10 cellular contexts compared by ENCODE assay signal in the genomic region with DNA sequence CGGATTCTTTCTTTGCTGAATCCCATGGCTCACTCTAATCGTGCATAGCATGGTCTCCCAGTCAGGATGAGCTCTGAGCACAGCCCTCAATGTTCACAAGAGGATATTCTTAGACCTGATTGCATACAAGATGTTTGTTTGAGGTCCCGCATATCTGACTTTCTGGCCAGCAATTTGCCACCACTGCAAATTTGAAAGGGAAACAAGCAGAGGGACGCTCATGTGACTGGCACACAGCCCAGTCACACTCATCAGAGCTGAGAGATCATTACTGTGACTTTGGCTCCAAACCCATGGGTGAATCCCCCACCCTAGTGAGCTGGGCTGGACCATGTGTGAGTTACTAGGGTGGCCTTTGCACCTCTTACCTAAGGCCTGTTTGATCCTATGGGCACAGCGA. TPM values are rescaled to one million over a fixed set of nuclear protein-coding genes. Genes with fewer than 3 reads are reported as not detected.
DNase-seq lines count a peak whose midpoint lies in the region; ATAC-seq, FAIRE-seq and TF ChIP-seq lines count a peak whose summit lies in the region.
"Had no signal": no experiment of that assay in that cellular context is flagged by ENCODE, and none has a peak within 500 bp of the region (broad histone marks: within the 10 kb centered on the region; RNA-seq: fewer than 3 reads in every experiment).

No MANE protein-coding gene starts in this region.

- H2AK5ac ChIP-seq in H9 (ENCODE audit: insufficient read length, low read length) = no peak overlapping the region

- H2BK5ac ChIP-seq in H9 (ENCODE audit: insufficient read length, low read length) = no peak overlapping the region

- H2BK12ac ChIP-seq in H9 (ENCODE audit: insufficient read length, low read depth, low read length) = no peak overlapping the region

- POLR2A ChIA-PET in HepG2 (lab: Yijun Ruan, JAX) = no interaction called here

- DNase-seq in stimulated activated naive CD8-positive, alpha-beta T cell treated with anti-CD3 and anti-CD28 coated beads, Interleukin-15, Interleukin-2, amounts not matched to agents 100 U/mL and 50 U/mL, for 24 hours = no peak
- DNase-seq in stimulated activated naive CD8-positive, alpha-beta T cell treated with anti-CD3 and anti-CD28 coated beads, Interleukin-15, amount 100 ng/mL, for 72 hours = no peak
- DNase-seq in adrenal gland (peak; percentile 43 to 83 (median 61)), HepG2 (ENCODE audit: low spot score) (peak; percentile 8), H9 (no peak), NCI-H128 (lab: John Stamatoyannopoulos, UW; ENCODE audit: unreplicated experiment) (no peak)
- DNase-seq in stimulated activated CD4-positive, alpha-beta T cell treated with anti-CD3 and anti-CD28 coated beads, Interleukin-2, amount 100 ng/mL, for 24 hours = no peak

- H3K9me3 ChIP-seq in adrenal gland (replicated peaks in 1 of 3) (no peaks in the 10 kb centered on the region), HepG2 (ENCODE audit: low read length) (no peaks in the 10 kb centered on the region), H9 (ENCODE audit: control insufficient read depth, low read depth, low read length) (no peaks in the 10 kb centered on the region)

- no peak for TF ChIP-seq EP300 in HepG2 (IDR thresholded peaks at IDR 0.05; ENCODE audit: low read depth in 2 of 2, low read length in 2 of 2)
- no peak for TF ChIP-seq EP300 in HepG2 (CRISPR knock-in tag; IDR thresholded peaks at IDR 0.05; ENCODE audit: borderline replicate concordance)

- no peaks in the 10 kb centered on the region for H3K36me3 ChIP-seq in adrenal gland (replicated peaks in 1 of 2)
- H3K36me3 ChIP-seq in HepG2 (replicated peaks in 1 of 2; ENCODE audit: control insufficient read depth in 1 of 2, insufficient read depth in 2 of 2, low read length in 2 of 2) = no peaks in the 10 kb centered on the region

- no peaks in the 10 kb centered on the region for H3K27me3 Mint-ChIP-seq in stimulated activated naive CD8-positive, alpha-beta T cell treated with anti-CD3 and anti-CD28 coated beads, Interleukin-15, amount 100 ng/mL, for 72 hours
- no peaks in the 10 kb centered on the region for H3K27me3 Mint-ChIP-seq in H9 (ENCODE audit: low read depth)
- H3K27me3 Mint-ChIP-seq: type B pancreatic cell had no signal

- H3K4me3 ChIP-seq in adrenal gland = no peak overlapping the region
- H3K4me3 ChIP-seq in HepG2 (replicated peaks in 1 of 3; ENCODE audit: insufficient read depth in 1 of 3, low read depth in 2 of 3, low read length in 3 of 3) = no peak overlapping the region

- H2AFZ ChIP-seq in HepG2 (ENCODE audit: low read length) (no peak overlapping the region), H9 (ENCODE audit: low read length) (no peak overlapping the region)

- WGBS in adrenal gland, 4 donors = 42 to 51% (median 47%) methylated on average over 4 to 5 of the region's 5 CpGs
- WGBS in HepG2 (ENCODE audit: low lambda C conversion rate) = 7% methylated on average over 5 of the region's 5 CpGs
- WGBS in H9 (ENCODE audit: extremely low coverage, insufficient read length, low lambda C conversion rate) = no CpG with 5 or more reads among the region's 5 CpGs

- H3K4me1 ChIP-seq in adrenal gland (replicated peaks in 1 of 2) = peaks cover 0 to 4% of the 10 kb centered on the region in 2 donors
- H3K4me1 ChIP-seq in HepG2 (ENCODE audit: insufficient read depth, low read length) = no peaks in the 10 kb centered on the region
- no peaks in the 10 kb centered on the region for H3K4me1 ChIP-seq in H9 (ENCODE audit: insufficient read depth, low read length)

- H3K23me2 ChIP-seq in H9 (ENCODE audit: insufficient read length, low read depth, low read length, poor library complexity, severe bottlenecking) = no peaks in the 10 kb centered on the region

- H3K9ac ChIP-seq in HepG2 (ENCODE audit: insufficient read depth, low read depth, low read length) = no peak overlapping the region
- no peak overlapping the region for H3K9ac ChIP-seq in H9 (ENCODE audit: extremely low read depth, insufficient read length, low read length)

- H2BK20ac ChIP-seq in H9 (ENCODE audit: low read depth, low read length, poor library complexity, severe bottlenecking) = no peak overlapping the region

- no peak overlapping the region for H3K14ac ChIP-seq in H9 (ENCODE audit: insufficient read depth, low read length)

- H3K27me3 ChIP-seq in adrenal gland (no peaks in the 10 kb centered on the region), HepG2 (ENCODE audit: control insufficient read depth in 1 of 2, insufficient read depth in 2 of 2, low read length in 2 of 2) (no peaks in the 10 kb centered on the region), H9 (ENCODE audit: insufficient read depth, low read length) (no peaks in the 10 kb centered on the region)

- H4K91ac ChIP-seq in H9 (ENCODE audit: insufficient read length, low read depth, low read length) = no peak overlapping the region

- no peaks in the 10 kb centered on the region for H4K20me1 ChIP-seq in HepG2 (ENCODE audit: insufficient read depth, low read length)
- H4K20me1 ChIP-seq in H9 (ENCODE audit: control insufficient read depth, insufficient read depth, insufficient read length) = no peaks in the 10 kb centered on the region

- no peak overlapping the region for H3K56ac ChIP-seq in H9 (ENCODE audit: insufficient read length, low read depth, low read length)

- no peak overlapping the region for H4K5ac ChIP-seq in H9 (ENCODE audit: insufficient read length, low read depth, low read length)

- H3K4me1 Mint-ChIP-seq in stimulated activated naive CD8-positive, alpha-beta T cell treated with anti-CD3 and anti-CD28 coated beads, Interleukin-15, amount 100 ng/mL, for 72 hours = peaks cover 34% of the 10 kb centered on the region
- H3K4me1 Mint-ChIP-seq in H9 = no peaks in the 10 kb centered on the region

- peak; percentile 26 for ATAC-seq in stimulated activated naive CD8-positive, alpha-beta T cell treated with anti-CD3 and anti-CD28 coated beads, Interleukin-15, Interleukin-2, amounts not matched to agents 100 U/mL and 50 U/mL, for 24 hours
- no peak for ATAC-seq in stimulated activated naive CD8-positive, alpha-beta T cell treated with anti-CD3 and anti-CD28 coated beads, Interleukin-15, amount 100 ng/mL, for 72 hours
- ATAC-seq in HepG2 = peak; percentile 71
- ATAC-seq in GM21526 (IDR thresholded peaks at IDR 0.05; ENCODE audit: low FRiP score, unreplicated experiment) = no peak

- H3K27ac Mint-ChIP-seq in stimulated activated naive CD8-positive, alpha-beta T cell treated with anti-CD3 and anti-CD28 coated beads, Interleukin-15, amount 100 ng/mL, for 72 hours = no peak overlapping the region
- no peak overlapping the region for H3K27ac Mint-ChIP-seq in H9
- H3K27ac Mint-ChIP-seq: type B pancreatic cell had no signal

- H3K18ac ChIP-seq in H9 (ENCODE audit: insufficient read length, low read depth, low read length) = no peak overlapping the region

- no TSS peak for BruUV-seq in HepG2 (replicated peaks; lab: Mats Ljungman, UMichigan)

- no peak overlapping the region for H3K4ac ChIP-seq in H9 (ENCODE audit: low read depth, low read length)

- FAIRE-seq in HepG2 (lab: Jason Lieb, UNC) = no peak

- intact Hi-C loops in adrenal gland (cut with DNase I) = no loop called here
- intact Hi-C loops in HepG2 (cut with micrococcal nuclease; ENCODE audit: unreplicated experiment) = no loop called here

- H3K9me3 Mint-ChIP-seq in stimulated activated naive CD8-positive, alpha-beta T cell treated with anti-CD3 and anti-CD28 coated beads, Interleukin-15, amount 100 ng/mL, for 72 hours = no peaks in the 10 kb centered on the region
- no peaks in the 10 kb centered on the region for H3K9me3 Mint-ChIP-seq in H9
- H3K9me3 Mint-ChIP-seq: type B pancreatic cell had no signal

- no peak overlapping the region for H3K4me2 ChIP-seq in HepG2 (ENCODE audit: low read depth, low read length)
- H3K4me2 ChIP-seq in H9 (ENCODE audit: insufficient read depth, insufficient read length, low read length) = no peak overlapping the region

- TF ChIP-seq POLR2A in adrenal gland (IDR thresholded peaks at IDR 0.05) = no peak
- TF ChIP-seq POLR2A in HepG2 (IDR thresholded peaks at IDR 0.05; ENCODE audit: insufficient read depth in 1 of 2, low read depth in 2 of 2, low read length in 2 of 2) = no peak

- H3K79me1 ChIP-seq in H9 (ENCODE audit: insufficient read depth, low read depth, low read length, poor library complexity, severe bottlenecking) = no peaks in the 10 kb centered on the region

- TF ChIP-seq CTCF in adrenal gland (IDR thresholded peaks at IDR 0.05) (no peak), HepG2 (CRISPR knock-in tag; IDR thresholded peaks at IDR 0.05) (no peak), H9 (conservative IDR thresholded peaks at IDR 0.05) (no peak)

- no peak overlapping the region for H4K8ac ChIP-seq in H9 (replicated peaks; ENCODE audit: insufficient read length, low read depth, low read length)

- H3K79me2 ChIP-seq in HepG2 (ENCODE audit: insufficient read depth, low read length) (no peaks in the 10 kb centered on the region), H9 (ENCODE audit: insufficient read depth, low read length) (no peaks in the 10 kb centered on the region)

- TF ChIP-seq RAD21 in HepG2 (CRISPR knock-in tag; IDR thresholded peaks at IDR 0.05) = no peak

- in situ Hi-C loops in HepG2 (cut with HindIII; ENCODE audit: extremely low pct_ligation_motif_present, low pct_unique_long_range_greater_than_20kb) = no loop called here

- no peak overlapping the region for H3T11ph ChIP-seq in H9 (ENCODE audit: low read length)

- H2BK120ac ChIP-seq in H9 (ENCODE audit: low read depth, low read length, poor library complexity, severe bottlenecking) = no peak overlapping the region

- no peaks in the 10 kb centered on the region for H3K36me3 Mint-ChIP-seq in H9 (ENCODE audit: insufficient read depth in 1 of 3, low read depth in 3 of 3)
- H3K36me3 Mint-ChIP-seq: type B pancreatic cell had no signal

- H3K27ac ChIP-seq in adrenal gland (peak overlapping the region in 3 of 5 donors; percentile 27 to 80 (median 66)), HepG2 (ENCODE audit: extremely low read length, insufficient read depth, low read length) (no peak overlapping the region), H9 (ENCODE audit: insufficient read length, low read depth, low read length) (no peak overlapping the region)

- H3K4me3 Mint-ChIP-seq in stimulated activated naive CD8-positive, alpha-beta T cell treated with anti-CD3 and anti-CD28 coated beads, Interleukin-15, amount 100 ng/mL, for 72 hours = no peak overlapping the region
- H3K4me3 Mint-ChIP-seq in H9 = no peak overlapping the region
- H3K4me3 Mint-ChIP-seq: type B pancreatic cell had no signal

- H3K23ac ChIP-seq in H9 (ENCODE audit: insufficient read length, low read depth, low read length) = no peak overlapping the region

- H2BK15ac ChIP-seq in H9 (ENCODE audit: low read depth, low read length) = no peak overlapping the region

- CTCF ChIA-PET in HepG2 (lab: Yijun Ruan, JAX; ENCODE audit: low intra/inter-chr PET ratio, low total read pairs) = no interaction called here

RNA-seq across cellular contexts. Expression of a gene that starts 9.9 kb away (rescaled TPM):
- total RNA-seq in adrenal gland = under 1 TPM in 1 of 8 donors, not detected in 7; 0.28 TPM
- not detected for polyA plus RNA-seq in adrenal gland
- not detected in 2 replicates for total RNA-seq in HepG2 (2016; rRNA removed; fragmentation: Illumina TruSeq; extraction: Trizol)
- not detected in 2 replicates for total RNA-seq in HepG2 (2016; cell fraction: cytosol; rRNA removed; fragmentation: Illumina TruSeq; extraction: Trizol; ENCODE audit: low read depth)
- total RNA-seq in HepG2 (2016; cell fraction: insoluble cytoplasmic fraction; rRNA removed; fragmentation: Illumina TruSeq; extraction: Trizol) = not detected in 2 replicates
- total RNA-seq in HepG2 (2016; cell fraction: membrane; rRNA removed; fragmentation: Illumina TruSeq; extraction: Trizol) = not detected in 2 replicates
- not detected in 2 replicates for total RNA-seq in HepG2 (2016; cell fraction: nucleus; rRNA removed; fragmentation: Illumina TruSeq; extraction: Trizol)
- polyA plus RNA-seq in HepG2 (2011; rRNA removed) = not detected in 2 replicates
- not detected in 2 replicates for polyA plus RNA-seq in HepG2 (2011; cell fraction: cytosol; rRNA removed)
- polyA plus RNA-seq in HepG2 (2011; cell fraction: nucleus; rRNA removed) = not detected in 2 replicates
- polyA plus RNA-seq in HepG2 (2012) = not detected in 2 replicates
- polyA plus RNA-seq in HepG2 (2016; cell fraction: cytosol; fragmentation: Illumina TruSeq; extraction: Trizol; ENCODE audit: low read depth) = not detected in 2 replicates
- not detected in 2 replicates for polyA plus RNA-seq in HepG2 (2016; cell fraction: insoluble cytoplasmic fraction; fragmentation: Illumina TruSeq; extraction: Trizol; ENCODE audit: low read depth)
- not detected in 2 replicates for polyA plus RNA-seq in HepG2 (2016; cell fraction: membrane; fragmentation: Illumina TruSeq; extraction: Trizol; ENCODE audit: low read depth)
- not detected in 2 replicates for polyA plus RNA-seq in HepG2 (2016; cell fraction: nucleus; fragmentation: Illumina TruSeq; extraction: Trizol; ENCODE audit: insufficient read depth, low read depth)
- not detected in 2 replicates for polyA minus RNA-seq in HepG2 (2011; rRNA and poly(A)+ RNA removed; ENCODE audit: low replicate concordance)
- not detected in 2 replicates for polyA minus RNA-seq in HepG2 (2011; cell fraction: cytosol; rRNA and poly(A)+ RNA removed)
- not detected in 2 replicates for polyA minus RNA-seq in HepG2 (2011; cell fraction: nucleus; rRNA and poly(A)+ RNA removed)
- total RNA-seq in H9 (2021) = not detected in 2 replicates
- total RNA-seq: NCI-H460 had no signal

RNA-seq across cellular contexts. Expression of a gene that starts 44.3 kb away (rescaled TPM):
- total RNA-seq in adrenal gland = under 1 TPM in 1 of 8 donors, not detected in 7; 0.42 TPM
- polyA plus RNA-seq in adrenal gland = not detected
- not detected in 2 replicates for total RNA-seq in HepG2 (2016; rRNA removed; fragmentation: Illumina TruSeq; extraction: Trizol)
- total RNA-seq in HepG2 (2016; cell fraction: cytosol; rRNA removed; fragmentation: Illumina TruSeq; extraction: Trizol; ENCODE audit: low read depth) = not detected in 2 replicates
- total RNA-seq in HepG2 (2016; cell fraction: insoluble cytoplasmic fraction; rRNA removed; fragmentation: Illumina TruSeq; extraction: Trizol) = not detected in 2 replicates
- not detected in 2 replicates for total RNA-seq in HepG2 (2016; cell fraction: membrane; rRNA removed; fragmentation: Illumina TruSeq; extraction: Trizol)
- total RNA-seq in HepG2 (2016; cell fraction: nucleus; rRNA removed; fragmentation: Illumina TruSeq; extraction: Trizol) = not detected in 2 replicates
- not detected in 2 replicates for polyA plus RNA-seq in HepG2 (2011; rRNA removed)
- polyA plus RNA-seq in HepG2 (2011; cell fraction: cytosol; rRNA removed) = not detected in 2 replicates
- not detected in 2 replicates for polyA plus RNA-seq in HepG2 (2011; cell fraction: nucleus; rRNA removed)
- not detected in 2 replicates for polyA plus RNA-seq in HepG2 (2012)
- polyA plus RNA-seq in HepG2 (2016; cell fraction: cytosol; fragmentation: Illumina TruSeq; extraction: Trizol; ENCODE audit: low read depth) = not detected in 2 replicates
- polyA plus RNA-seq in HepG2 (2016; cell fraction: insoluble cytoplasmic fraction; fragmentation: Illumina TruSeq; extraction: Trizol; ENCODE audit: low read depth) = not detected in 2 replicates
- not detected in 2 replicates for polyA plus RNA-seq in HepG2 (2016; cell fraction: membrane; fragmentation: Illumina TruSeq; extraction: Trizol; ENCODE audit: low read depth)
- not detected in 2 replicates for polyA plus RNA-seq in HepG2 (2016; cell fraction: nucleus; fragmentation: Illumina TruSeq; extraction: Trizol; ENCODE audit: insufficient read depth, low read depth)
- polyA minus RNA-seq in HepG2 (2011; rRNA and poly(A)+ RNA removed; ENCODE audit: low replicate concordance) = not detected in 2 replicates
- polyA minus RNA-seq in HepG2 (2011; cell fraction: cytosol; rRNA and poly(A)+ RNA removed) = not detected in 2 replicates
- not detected in 2 replicates for polyA minus RNA-seq in HepG2 (2011; cell fraction: nucleus; rRNA and poly(A)+ RNA removed)
- total RNA-seq in H9 (2021) = not detected in 2 replicates
- total RNA-seq: NCI-H460 had no signal

Comparison
In these comparisons a context has a peak if more than half of its experiments do, and no peak if none do; other contexts are left out.
1. ATAC-seq: peak in stimulated activated naive CD8-positive, alpha-beta T cell treated with anti-CD3 and anti-CD28 coated beads, Interleukin-15, Interleukin-2, amounts not matched to agents 100 U/mL and 50 U/mL, for 24 hours (single experiment) and HepG2 (single experiment); none in stimulated activated naive CD8-positive, alpha-beta T cell treated with anti-CD3 and anti-CD28 coated beads, Interleukin-15, amount 100 ng/mL, for 72 hours (single experiment) and GM21526 (single experiment).
2. DNase-seq: peak in adrenal gland (7 of 7) and HepG2 (single experiment); none in stimulated activated naive CD8-positive, alpha-beta T cell treated with anti-CD3 and anti-CD28 coated beads, Interleukin-15, Interleukin-2, amounts not matched to agents 100 U/mL and 50 U/mL, for 24 hours (single experiment), stimulated activated naive CD8-positive, alpha-beta T cell treated with anti-CD3 and anti-CD28 coated beads, Interleukin-15, amount 100 ng/mL, for 72 hours (0 of 2), H9 (single experiment), stimulated activated CD4-positive, alpha-beta T cell treated with anti-CD3 and anti-CD28 coated beads, Interleukin-2, amount 100 ng/mL, for 24 hours (0 of 2) and NCI-H128 (single experiment).
3. H3K27ac ChIP-seq: peak in adrenal gland (3 of 5); none in HepG2 (single experiment) and H9 (single experiment).